In genomic region chrX:1212532-1212931, GRCh38 we compare ENCODE assay signal across 9 cellular contexts. TPM values are rescaled to one million over a fixed set of nuclear protein-coding genes. Genes with fewer than 3 reads are reported as not detected.
DNase-seq lines count a peak whose midpoint lies in the region; ATAC-seq, FAIRE-seq and TF ChIP-seq lines count a peak whose summit lies in the region.
"Had no signal": no experiment of that assay in that cellular context is flagged by ENCODE, and none has a peak within 500 bp of the region (broad histone marks: within the 10 kb centered on the region; RNA-seq: fewer than 3 reads in every experiment).

Gene CRLF2, minus strand, starts transcription at chrX:1212649. Its CDS starts 15 bp downstream, at chrX:1212634.

- intact Hi-C loops in CD8-positive, alpha-beta T cell (cut with DNase I, micrococcal nuclease): no loop called here
- intact Hi-C loops in GM12878 (cut with micrococcal nuclease; ENCODE audit: unreplicated experiment) (no loop called here), left ventricle myocardium superior (cut with micrococcal nuclease) (no loop called here), transverse colon (cut with DNase I; ENCODE audit: low total_unique reads) (no loop called here)

- TF ChIP-seq EP300 in GM12878 (IDR thresholded peaks at IDR 0.05; ENCODE audit: borderline replicate concordance in 1 of 2, control insufficient read depth in 1 of 2, low read depth in 2 of 2, low read length in 2 of 2) (peak; percentile 79 to 88), transverse colon (IDR thresholded peaks at IDR 0.05; ENCODE audit: low read depth) (no peak)

- no peaks in the 10 kb centered on the region for H3K36me3 Mint-ChIP-seq in CD8-positive, alpha-beta T cell

- H3K36me3 ChIP-seq in CD8-positive, alpha-beta T cell (ENCODE audit: insufficient read depth, low read length): no peaks in the 10 kb centered on the region
- H3K36me3 ChIP-seq in GM12878 (ENCODE audit: control insufficient read depth in 2 of 2, insufficient read depth in 2 of 2, low read length in 1 of 2) (no peaks in the 10 kb centered on the region), transverse colon (no peaks in the 10 kb centered on the region)
- H3K36me3 ChIP-seq: ascending aorta had no signal

- H3K27ac Mint-ChIP-seq in CD8-positive, alpha-beta T cell: no peak within 1 kb of the TSS

- no peak for TF ChIP-seq CTCF in CD8-positive, alpha-beta T cell (IDR thresholded peaks at IDR 0.05)
- TF ChIP-seq CTCF in GM12878 (IDR thresholded peaks at IDR 0.05 in 2 of 3, conservative IDR thresholded peaks at IDR 0.05 in 1 of 3; ENCODE audit: control insufficient read depth in 2 of 3, extremely low read depth in 1 of 3, insufficient read depth in 1 of 3, low read depth in 3 of 3, low read length in 3 of 3) (no peak), transverse colon (IDR thresholded peaks at IDR 0.05) (no peak)

- BruUV-seq in GM12878 (replicated peaks; lab: Mats Ljungman, UMichigan): no TSS peak

- no peaks in the 10 kb centered on the region for H3K9me3 ChIP-seq in CD8-positive, alpha-beta T cell (ENCODE audit: low read length)
- no peaks in the 10 kb centered on the region for H3K9me3 ChIP-seq in GM12878 (replicated peaks; ENCODE audit: control insufficient read depth, insufficient read depth, low read length)
- no peaks in the 10 kb centered on the region for H3K9me3 ChIP-seq in transverse colon
- H3K9me3 ChIP-seq: ascending aorta had no signal

- H3K9me3 Mint-ChIP-seq in CD8-positive, alpha-beta T cell: no peaks in the 10 kb centered on the region

- peak within 1 kb of the TSS; percentile 42 for H3K4me3 Mint-ChIP-seq in CD8-positive, alpha-beta T cell

- SMC1A ChIA-PET in GM12878 (lab: Charles Lee; ENCODE audit: uncharacterized antibody, unreplicated experiment): no interaction called here

- H2AFZ ChIP-seq in GM12878 (ENCODE audit: control insufficient read depth, low read depth, low read length): no peak within 1 kb of the TSS

- peaks cover 14% of the 10 kb centered on the region for H3K27me3 Mint-ChIP-seq in CD8-positive, alpha-beta T cell (ENCODE audit: low read depth)

- no peak within 1 kb of the TSS for H3K27ac ChIP-seq in CD8-positive, alpha-beta T cell (ENCODE audit: low read depth, low read length)
- no peak within 1 kb of the TSS for H3K27ac ChIP-seq in GM12878 (ENCODE audit: control insufficient read depth, insufficient read depth)
- no peak within 1 kb of the TSS for H3K27ac ChIP-seq in transverse colon
- H3K27ac ChIP-seq: ascending aorta had no signal

- H3K4me1 ChIP-seq in CD8-positive, alpha-beta T cell (ENCODE audit: insufficient read depth, low read length): peaks cover 18% of the 10 kb centered on the region
- peaks cover 11% of the 10 kb centered on the region for H3K4me1 ChIP-seq in GM12878 (ENCODE audit: control insufficient read depth, insufficient read depth, low read length)
- no peaks in the 10 kb centered on the region for H3K4me1 ChIP-seq in transverse colon
- H3K4me1 ChIP-seq: ascending aorta had no signal

- H3K9ac ChIP-seq in GM12878 (ENCODE audit: control insufficient read depth, insufficient read depth, low read length): no peak within 1 kb of the TSS

- CTCF ChIA-PET in CD8-positive, alpha-beta T cell (lab: Charles Lee): no interaction called here
- CTCF ChIA-PET in GM12878 (lab: Yijun Ruan, JAX): no interaction called here

- peak in 2 of 7 experiments; percentile 6 to 22 for DNase-seq in CD8-positive, alpha-beta T cell
- peak; percentile 80 for DNase-seq in M059J (ENCODE audit: low read depth)
- DNase-seq in GM12878 (ENCODE audit: low read depth, low spot score): peak; percentile 77
- DNase-seq in germinal center (ENCODE audit: low spot score): no peak
- DNase-seq in left ventricle myocardium superior: no peak
- DNase-seq in transverse colon: no peak

- in situ Hi-C loops in GM12878 (cut with MboI) (no loop called here), transverse colon (cut with MboI; ENCODE audit: low pct_ligation_motif_present in 1 of 4, low pct_unique_long_range_greater_than_20kb in 1 of 4, low sequenced_read_pairs in 3 of 4) (no loop called here)

- WGBS in GM12878 (ENCODE audit: insufficient coverage, insufficient replicate concordance, low lambda C conversion rate, missing lambda C conversion rate): 6% methylated on average over 4 of the region's 5 CpGs
- 10 to 30% methylated on average over 2 to 5 of the region's 5 CpGs for WGBS in transverse colon (ENCODE audit: low coverage in 1 of 2), 2 donors

- peak; percentile 32 for ATAC-seq in CD8-positive, alpha-beta T cell
- peak; percentile 47 for ATAC-seq in GM21381 (IDR thresholded peaks at IDR 0.05; ENCODE audit: unreplicated experiment)
- peak; percentile 70 for ATAC-seq in GM12878
- no peak for ATAC-seq in GM19397 (IDR thresholded peaks at IDR 0.05; ENCODE audit: unreplicated experiment)
- ATAC-seq in left ventricle myocardium superior: no peak

- no peak for FAIRE-seq in GM12878 (lab: Jason Lieb, UNC)

- no peaks in the 10 kb centered on the region for H3K79me2 ChIP-seq in GM12878 (ENCODE audit: control insufficient read depth, insufficient read depth, low read length)

- 0 out of 2 replicates have a peak within 1 kb of the TSS, but pooled peaks have one; percentile 17 for H3K4me2 ChIP-seq in GM12878 (ENCODE audit: control insufficient read depth, insufficient read depth)

- POLR2A ChIA-PET in CD8-positive, alpha-beta T cell (lab: Charles Lee): no interaction called here
- POLR2A ChIA-PET in GM12878 (lab: Charles Lee): no interaction called here

- TF ChIP-seq POLR2A in GM12878 (IDR thresholded peaks at IDR 0.05; ENCODE audit: low read depth, low read length) (no peak), transverse colon (IDR thresholded peaks at IDR 0.05) (no peak)

- peak; percentile 13; the same call in 1 of the 2 replicates for TF ChIP-seq RAD21 in GM12878 (IDR thresholded peaks at IDR 0.05; ENCODE audit: insufficient read depth, low read depth, low read length)

- RAD21 ChIA-PET in GM12878 (lab: Charles Lee; ENCODE audit: unreplicated experiment): no interaction called here

- peaks cover 29% of the 10 kb centered on the region for H3K4me1 Mint-ChIP-seq in CD8-positive, alpha-beta T cell (ENCODE audit: low read depth)

- H3K4me3 ChIP-seq in CD8-positive, alpha-beta T cell (ENCODE audit: low read depth, low read length): no peak within 1 kb of the TSS
- H3K4me3 ChIP-seq in GM12878 (no peak within 1 kb of the TSS), transverse colon (no peak within 1 kb of the TSS)
- H3K4me3 ChIP-seq: ascending aorta had no signal

- H3K27me3 ChIP-seq in CD8-positive, alpha-beta T cell (ENCODE audit: insufficient read depth, low read length): no peaks in the 10 kb centered on the region
- H3K27me3 ChIP-seq in GM12878 (replicated peaks in 1 of 2; ENCODE audit: control insufficient read depth in 2 of 2, insufficient read depth in 2 of 2, low read length in 1 of 2) (no peaks in the 10 kb centered on the region), transverse colon (no peaks in the 10 kb centered on the region)
- H3K27me3 ChIP-seq: ascending aorta had no signal

- no peaks in the 10 kb centered on the region for H4K20me1 ChIP-seq in GM12878 (ENCODE audit: control insufficient read depth, insufficient read depth)

RNA-seq across cellular contexts. Expression of gene CRLF2, which starts in this region (rescaled TPM):
- total RNA-seq in CD8-positive, alpha-beta T cell: not detected
- total RNA-seq in M059J (2014; rRNA removed; shearing (Covaris generic)): 0.10 TPM in 1 of 2 replicates, not detected in the other
- 24.3 and 25.4 TPM in 2 replicates for total RNA-seq in GM12878 (2013; cell fraction: nucleolus; rRNA removed)
- 6.5 and 7.2 TPM in 2 replicates for total RNA-seq in GM12878 (2014; rRNA removed)
- 4.9 and 5.1 TPM in 2 replicates for total RNA-seq in GM12878 (2014; rRNA removed; fragmentation: Illumina TruSeq; extraction: Trizol)
- total RNA-seq in GM12878 (2021): 5.3 and 5.8 TPM in 2 replicates
- polyA plus RNA-seq in GM12878 (2011; ENCODE audit: low read depth): 1.2 TPM
- polyA plus RNA-seq in GM12878 (2011; rRNA removed): 2.6 and 3.2 TPM in 2 replicates
- 2.8 and 3.5 TPM in 2 replicates for polyA plus RNA-seq in GM12878 (2011; cell fraction: cytosol; rRNA removed)
- polyA plus RNA-seq in GM12878 (2011; cell fraction: nucleus; rRNA removed): 2.5 and 2.9 TPM in 2 replicates
- 0.94 and 1.8 TPM in 2 replicates for polyA plus RNA-seq in GM12878 (2012)
- 4.1 and 4.3 TPM in 2 replicates for polyA plus RNA-seq in GM12878 (2014; fragmentation: Illumina TruSeq; extraction: Trizol)
- polyA plus RNA-seq in GM12878 (2014; fragmentation: Nextera tagmentation; extraction: Ambion mirVana): 1 to 10 TPM; 2.7 to 3.0 TPM
- polyA plus RNA-seq in GM12878 (2014; rRNA removed): 6.4 and 6.8 TPM in 2 replicates
- 1 to 10 TPM; 3.9 to 5.1 TPM for polyA plus RNA-seq in GM12878 (2016; fragmentation: Nextera tagmentation; extraction: Ambion mirVana)
- polyA minus RNA-seq in GM12878 (2011; rRNA and poly(A)+ RNA removed): 2.9 and 5.8 TPM in 2 replicates
- 0.83 and 2.7 TPM in 2 replicates for polyA minus RNA-seq in GM12878 (2011; cell fraction: cytosol; rRNA and poly(A)+ RNA removed)
- 1.1 and 2.1 TPM in 2 replicates for polyA minus RNA-seq in GM12878 (2011; cell fraction: nucleus; rRNA and poly(A)+ RNA removed)
- not detected for total RNA-seq in left ventricle myocardium superior
- total RNA-seq in transverse colon: 10 to 100 TPM in 1 of 4 donors, under 1 TPM in 1, not detected in 2; 0.41 to 15.0 TPM

Comparison
In these comparisons a context has a peak if more than half of its experiments do, and no peak if none do; other contexts are left out.
1. Peak in ATAC-seq in CD8-positive, alpha-beta T cell; RNA of the gene not detected or under 1 TPM.
2. Peak in DNase-seq in M059J; RNA of the gene not detected or under 1 TPM.
3. ATAC-seq: peak in GM21381 (single experiment) and GM12878 (single experiment); none in GM19397 (single experiment) and left ventricle myocardium superior (single experiment).